12 cellular contexts compared by ENCODE assay signal in genomic region chr17:7010523-7010922, GRCh38. TPM values are rescaled to one million over a fixed set of nuclear protein-coding genes. Genes with fewer than 3 reads are reported as not detected.
DNase-seq lines count a peak whose midpoint lies in the region; ATAC-seq and TF ChIP-seq lines count a peak whose summit lies in the region.
"Had no signal": no experiment of that assay in that cellular context is flagged by ENCODE, and none has a peak within 500 bp of the region (broad histone marks: within the 10 kb centered on the region; RNA-seq: fewer than 3 reads in every experiment).

No MANE protein-coding gene starts in this region.

- no peaks in the 10 kb centered on the region for H3K9me3 Mint-ChIP-seq in activated naive CD4-positive, alpha-beta T cell treated with anti-CD3 and anti-CD28 coated beads for 36 hours
- no peaks in the 10 kb centered on the region for H3K9me3 Mint-ChIP-seq in activated T-helper 17 cell treated with anti-CD3 and anti-CD28 coated beads, Interleukin-2, amount 50 U/mL, for 72 hours

- H3K27me3 Mint-ChIP-seq in activated naive CD4-positive, alpha-beta T cell treated with anti-CD3 and anti-CD28 coated beads for 36 hours (ENCODE audit: low read depth), result no peaks in the 10 kb centered on the region
- no peaks in the 10 kb centered on the region for H3K27me3 Mint-ChIP-seq in activated T-helper 17 cell treated with anti-CD3 and anti-CD28 coated beads, Interleukin-2, amount 50 U/mL, for 72 hours

- no peak for TF ChIP-seq CTCF in lower lobe of right lung (IDR thresholded peaks at IDR 0.05)

- H3K4me3 ChIP-seq in lower lobe of right lung (peak overlapping the region; percentile 72), subcutaneous abdominal adipose tissue (ENCODE audit: low read depth in 1 of 5, low read length in 5 of 5) (peak overlapping the region in 3 of 5 donors; percentile 90 to 97 (median 90))
- H3K4me3 ChIP-seq: body of pancreas had no signal

- H3K4me3 Mint-ChIP-seq in activated naive CD4-positive, alpha-beta T cell treated with anti-CD3 and anti-CD28 coated beads for 36 hours, result peak overlapping the region; percentile 44
- peak overlapping the region; percentile 99 for H3K4me3 Mint-ChIP-seq in activated T-helper 17 cell treated with anti-CD3 and anti-CD28 coated beads, Interleukin-2, amount 50 U/mL, for 72 hours

- intact Hi-C loops in activated naive CD4-positive, alpha-beta T cell treated with anti-CD3 and anti-CD28 coated beads for 36 hours (cut with micrococcal nuclease), result loop anchor here (5.0 kb wide), 2 partner anchors 568 to 1372 kb away; partner anchors contain the start of genes PIMREG and RPL26
- intact Hi-C loops in lower lobe of right lung (cut with DNase I), result no loop called here

- H3K4me1 Mint-ChIP-seq in activated naive CD4-positive, alpha-beta T cell treated with anti-CD3 and anti-CD28 coated beads for 36 hours (ENCODE audit: low read depth), result peaks cover 34% of the 10 kb centered on the region
- peaks cover 24% of the 10 kb centered on the region for H3K4me1 Mint-ChIP-seq in activated T-helper 17 cell treated with anti-CD3 and anti-CD28 coated beads, Interleukin-2, amount 50 U/mL, for 72 hours

- H3K27ac ChIP-seq in lower lobe of right lung, result no peak overlapping the region
- H3K27ac ChIP-seq in subcutaneous abdominal adipose tissue (ENCODE audit: low read depth, low read length), result no peak overlapping the region
- H3K27ac ChIP-seq: body of pancreas, right atrium auricular region had no signal

- H3K36me3 ChIP-seq in lower lobe of right lung, result peaks cover 17% of the 10 kb centered on the region
- peaks cover 0 to 22% (median 9%) of the 10 kb centered on the region in 5 donors for H3K36me3 ChIP-seq in subcutaneous abdominal adipose tissue (ENCODE audit: control insufficient read depth in 5 of 5, insufficient read depth in 5 of 5, low read length in 5 of 5)
- H3K36me3 ChIP-seq: right atrium auricular region had no signal

- peaks cover 26% of the 10 kb centered on the region for H3K36me3 Mint-ChIP-seq in activated naive CD4-positive, alpha-beta T cell treated with anti-CD3 and anti-CD28 coated beads for 36 hours (ENCODE audit: low read depth)
- peaks cover 78% of the 10 kb centered on the region for H3K36me3 Mint-ChIP-seq in activated T-helper 17 cell treated with anti-CD3 and anti-CD28 coated beads, Interleukin-2, amount 50 U/mL, for 72 hours (ENCODE audit: low read depth)

- H3K27me3 ChIP-seq in lower lobe of right lung (ENCODE audit: low read depth) (no peaks in the 10 kb centered on the region), subcutaneous abdominal adipose tissue (ENCODE audit: control insufficient read depth in 5 of 5, insufficient read depth in 4 of 5, low read length in 5 of 5) (no peaks in the 10 kb centered on the region)
- H3K27me3 ChIP-seq: body of pancreas, right atrium auricular region had no signal

- H3K27ac Mint-ChIP-seq in activated naive CD4-positive, alpha-beta T cell treated with anti-CD3 and anti-CD28 coated beads for 36 hours, result peak overlapping the region; percentile 46
- H3K27ac Mint-ChIP-seq in activated T-helper 17 cell treated with anti-CD3 and anti-CD28 coated beads, Interleukin-2, amount 50 U/mL, for 72 hours, result no peak overlapping the region

- DNase-seq in activated naive CD4-positive, alpha-beta T cell treated with anti-CD3 and anti-CD28 coated beads for 36 hours, result no peak
- no peak for DNase-seq in activated naive CD4-positive, alpha-beta T cell (lab: John Stamatoyannopoulos, UW)
- DNase-seq in lower lobe of right lung (no peak), NCI-H510A (lab: John Stamatoyannopoulos, UW) (no peak), NCI-H1092 (lab: John Stamatoyannopoulos, UW) (no peak)
- DNase-seq: AML-193, body of pancreas, NCI-H1930 had no signal

- H3K4me1 ChIP-seq in lower lobe of right lung, result peaks cover 35% of the 10 kb centered on the region
- peaks cover 13 to 50% (median 45%) of the 10 kb centered on the region in 5 donors for H3K4me1 ChIP-seq in subcutaneous abdominal adipose tissue (ENCODE audit: control insufficient read depth in 5 of 5, insufficient read depth in 5 of 5, low read length in 5 of 5)

- no peak for ATAC-seq in activated T-helper 17 cell treated with anti-CD3 and anti-CD28 coated beads, Interleukin-2, amount 50 U/mL, for 72 hours (replicated peaks)
- ATAC-seq in lower lobe of right lung (no peak), GM18517 (IDR thresholded peaks at IDR 0.05; ENCODE audit: unreplicated experiment) (no peak)
- ATAC-seq: body of pancreas had no signal

- CTCF ChIA-PET in activated naive CD4-positive, alpha-beta T cell treated with anti-CD3 and anti-CD28 coated beads for 36 hours (lab: Charles Lee), result interaction anchor here (0.9 to 1.7 kb wide), 2 partner anchors 11 to 96 kb away, joined by 5 to 7 read pairs; no protein-coding TSS in a partner anchor

- peak overlapping the region in 2 of 5 donors; percentile 13 to 99 for H3K9ac ChIP-seq in subcutaneous abdominal adipose tissue (ENCODE audit: low read length in 5 of 5)

- H3K9me3 ChIP-seq in lower lobe of right lung (no peaks in the 10 kb centered on the region), subcutaneous abdominal adipose tissue (ENCODE audit: control insufficient read depth in 5 of 5, low read length in 5 of 5) (no peaks in the 10 kb centered on the region)
- H3K9me3 ChIP-seq: body of pancreas, right atrium auricular region had no signal

RNA-seq across cellular contexts. Expression of gene RNASEK, which starts 1.9 kb away (rescaled TPM):
- total RNA-seq in activated naive CD4-positive, alpha-beta T cell treated with anti-CD3 and anti-CD28 coated beads for 36 hours, result 100 to 1,000 TPM; 120 to 130 TPM
- 100 to 1,000 TPM; 162 to 180 TPM for total RNA-seq in activated T-helper 17 cell treated with anti-CD3 and anti-CD28 coated beads, Interleukin-2, amount 50 U/mL, for 72 hours
- total RNA-seq in lower lobe of right lung, result 300 TPM

RNA-seq across cellular contexts. Expression of gene BCL6B, which starts 12.3 kb away (rescaled TPM):
- under 1 TPM; 0.62 to 0.74 TPM for total RNA-seq in activated naive CD4-positive, alpha-beta T cell treated with anti-CD3 and anti-CD28 coated beads for 36 hours
- 1 to 10 TPM in 1 of 2 donors, under 1 TPM in 1; 0.50 to 2.3 TPM for total RNA-seq in activated T-helper 17 cell treated with anti-CD3 and anti-CD28 coated beads, Interleukin-2, amount 50 U/mL, for 72 hours
- total RNA-seq in lower lobe of right lung, result 13.4 TPM

RNA-seq across cellular contexts. Expression of gene ALOX12, which starts 14.7 kb away (rescaled TPM):
- total RNA-seq in activated naive CD4-positive, alpha-beta T cell treated with anti-CD3 and anti-CD28 coated beads for 36 hours, result not detected
- not detected for total RNA-seq in activated T-helper 17 cell treated with anti-CD3 and anti-CD28 coated beads, Interleukin-2, amount 50 U/mL, for 72 hours
- 0.86 TPM for total RNA-seq in lower lobe of right lung
- total RNA-seq: body of pancreas had no signal

RNA-seq across cellular contexts. Expression of gene SLC16A13, which starts 25.3 kb away (rescaled TPM):
- 1 to 10 TPM; 4.1 to 5.3 TPM for total RNA-seq in activated naive CD4-positive, alpha-beta T cell treated with anti-CD3 and anti-CD28 coated beads for 36 hours
- total RNA-seq in activated T-helper 17 cell treated with anti-CD3 and anti-CD28 coated beads, Interleukin-2, amount 50 U/mL, for 72 hours, result 10 to 100 TPM; 10.7 to 11.8 TPM
- total RNA-seq in lower lobe of right lung, result 9.9 TPM

RNA-seq across cellular contexts. Expression of gene SLC16A11, which starts 33.4 kb away (rescaled TPM):
- under 1 TPM; 0.30 to 0.64 TPM for total RNA-seq in activated naive CD4-positive, alpha-beta T cell treated with anti-CD3 and anti-CD28 coated beads for 36 hours
- 1 to 10 TPM in 1 of 2 donors, under 1 TPM in 1; 0.63 to 3.5 TPM for total RNA-seq in activated T-helper 17 cell treated with anti-CD3 and anti-CD28 coated beads, Interleukin-2, amount 50 U/mL, for 72 hours
- 7.7 TPM for total RNA-seq in lower lobe of right lung
